ENCODE assay signal across 14 cellular contexts in genomic region chr3:32316319-32316718, GRCh38.
DNase-seq lines count a peak whose midpoint lies in the region; ATAC-seq and TF ChIP-seq lines count a peak whose summit lies in the region.
"Had no signal": no experiment of that assay in that cellular context is flagged by ENCODE, and none has a peak within 500 bp of the region (broad histone marks: within the 10 kb centered on the region; RNA-seq: fewer than 3 reads in every experiment).

No MANE protein-coding gene starts in this region.

- peak overlapping the region; percentile 84 for H3K27ac Mint-ChIP-seq in progenitor cell of endocrine pancreas
- no peak overlapping the region for H3K27ac Mint-ChIP-seq in effector memory CD8-positive, alpha-beta T cell
- H3K27ac Mint-ChIP-seq: B cell, HFFc6 had no signal

- no peak for TF ChIP-seq CTCF in cardiac muscle cell (IDR thresholded peaks at IDR 0.05; ENCODE audit: low read depth, low read length)
- TF ChIP-seq CTCF in right atrium auricular region (IDR thresholded peaks at IDR 0.05) = no peak
- no peak for TF ChIP-seq CTCF in progenitor cell of endocrine pancreas (IDR thresholded peaks at IDR 0.05; ENCODE audit: unreplicated experiment)
- no peak for TF ChIP-seq CTCF in BE2C (IDR thresholded peaks at IDR 0.05; ENCODE audit: low read depth, low read length)

- H3K27me3 Mint-ChIP-seq in progenitor cell of endocrine pancreas = no peaks in the 10 kb centered on the region
- peaks cover 6 to 12% of the 10 kb centered on the region in 2 donors for H3K27me3 Mint-ChIP-seq in effector memory CD8-positive, alpha-beta T cell
- H3K27me3 Mint-ChIP-seq: CD4-positive, alpha-beta memory T cell had no signal

- H3K27me3 ChIP-seq in cardiac muscle cell (no peaks in the 10 kb centered on the region), right atrium auricular region (no peaks in the 10 kb centered on the region), ectodermal cell (ENCODE audit: control insufficient read depth, insufficient read depth, low read length, poor library complexity, severe bottlenecking) (no peaks in the 10 kb centered on the region), BE2C (no peaks in the 10 kb centered on the region)

- H3K9me3 ChIP-seq in cardiac muscle cell (ENCODE audit: low read depth) (no peaks in the 10 kb centered on the region), right atrium auricular region (no peaks in the 10 kb centered on the region), ectodermal cell (ENCODE audit: control insufficient read depth, low read length) (no peaks in the 10 kb centered on the region), BE2C (no peaks in the 10 kb centered on the region)

- DNase-seq in cardiac muscle cell (ENCODE audit: low read depth in 1 of 2, low spot score in 1 of 2) (no peak), right atrium auricular region (ENCODE audit: low spot score) (no peak), progenitor cell of endocrine pancreas (ENCODE audit: low spot score, unreplicated experiment) (no peak), BE2C (no peak)
- no peak for DNase-seq in effector memory CD8-positive, alpha-beta T cell
- DNase-seq: 8988T; CD4-positive, alpha-beta memory T cell; DMS79; HCEC 1CT; HFFc6 had no signal

- H3K36me3 Mint-ChIP-seq in progenitor cell of endocrine pancreas (ENCODE audit: insufficient read depth) = peaks cover 9% of the 10 kb centered on the region
- H3K36me3 Mint-ChIP-seq in effector memory CD8-positive, alpha-beta T cell (ENCODE audit: insufficient read depth) = no peaks in the 10 kb centered on the region

- H3K9me3 Mint-ChIP-seq in progenitor cell of endocrine pancreas (ENCODE audit: low read depth) = peaks cover 4% of the 10 kb centered on the region
- H3K9me3 Mint-ChIP-seq in effector memory CD8-positive, alpha-beta T cell = no peaks in the 10 kb centered on the region
- H3K9me3 Mint-ChIP-seq: CD4-positive, alpha-beta memory T cell; HFFc6 had no signal

- H3K4me3 ChIP-seq in cardiac muscle cell (no peak overlapping the region), right atrium auricular region (no peak overlapping the region), ectodermal cell (ENCODE audit: insufficient read depth, low read depth, low read length) (no peak overlapping the region), BE2C (ENCODE audit: low read depth, low read length) (no peak overlapping the region)

- no peak overlapping the region for H3K4me3 Mint-ChIP-seq in progenitor cell of endocrine pancreas (ENCODE audit: low read depth)
- no peak overlapping the region for H3K4me3 Mint-ChIP-seq in effector memory CD8-positive, alpha-beta T cell
- H3K4me3 Mint-ChIP-seq: B cell; CD4-positive, alpha-beta memory T cell; HFFc6 had no signal

- H3K4me1 ChIP-seq in cardiac muscle cell (ENCODE audit: low read depth) (peaks cover 27% of the 10 kb centered on the region), right atrium auricular region (peaks cover 0 to 12% of the 10 kb centered on the region in 2 donors), ectodermal cell (ENCODE audit: control insufficient read depth, insufficient read depth, low read length) (peaks cover 22% of the 10 kb centered on the region), BE2C (no peaks in the 10 kb centered on the region)

- H3K4me1 Mint-ChIP-seq in progenitor cell of endocrine pancreas (ENCODE audit: low read depth) = peaks cover 57% of the 10 kb centered on the region
- H3K4me1 Mint-ChIP-seq in effector memory CD8-positive, alpha-beta T cell (ENCODE audit: low read depth in 2 of 2) = peaks cover 8 to 11% of the 10 kb centered on the region in 2 donors

- no peaks in the 10 kb centered on the region for H3K36me3 ChIP-seq in cardiac muscle cell
- H3K36me3 ChIP-seq in right atrium auricular region = no peaks in the 10 kb centered on the region
- H3K36me3 ChIP-seq in ectodermal cell (ENCODE audit: control insufficient read depth, insufficient read depth, low read length) = no peaks in the 10 kb centered on the region
- H3K36me3 ChIP-seq in BE2C = no peaks in the 10 kb centered on the region

- H3K27ac ChIP-seq in cardiac muscle cell = peak overlapping the region; percentile 11
- no peak overlapping the region for H3K27ac ChIP-seq in right atrium auricular region
- peak overlapping the region; percentile 11 for H3K27ac ChIP-seq in ectodermal cell (ENCODE audit: insufficient read depth, low read depth, low read length, poor library complexity, severe bottlenecking)
- H3K27ac ChIP-seq: C4-2B had no signal

- ATAC-seq in effector memory CD8-positive, alpha-beta T cell (replicated peaks) = no peak
- no peak for ATAC-seq in GM21423 (IDR thresholded peaks at IDR 0.05; ENCODE audit: unreplicated experiment)

- WGBS in ectodermal cell, 2 experiments = 56 to 68% methylated on average over 2 of the region's 2 CpGs

Comparison
In these comparisons a context has a peak if more than half of its experiments do, and no peak if none do; other contexts are left out.
1. H3K27ac ChIP-seq: peak in cardiac muscle cell (single experiment) and ectodermal cell (single experiment); none in right atrium auricular region (0 of 2).